In genomic region chr21:39349211-39350093, GRCh38 we compare ENCODE assay signal across 8 cellular contexts. TPM values are rescaled to one million over a fixed set of nuclear protein-coding genes. Genes with fewer than 3 reads are reported as not detected.
A peak's percentile ranks its signal among the peaks of the same experiment; 100 is the strongest.
DNase-seq lines count a peak whose midpoint lies in the region; ATAC-seq, FAIRE-seq and TF ChIP-seq lines count a peak whose summit lies in the region.

No MANE protein-coding gene starts in this region.

- H3K27me3 ChIP-seq in OCI-LY1 (ENCODE audit: insufficient read depth, low read length) (no peaks in the 10 kb centered on the region), mononuclear cell (ENCODE audit: insufficient read depth, low read length) (no peaks in the 10 kb centered on the region)

- peak overlapping the region; percentile 74 for H3K4me3 ChIP-seq in OCI-LY1 (ENCODE audit: low read depth, low read length, poor library complexity, severe bottlenecking)
- peak overlapping the region; percentile 70 for H3K4me3 ChIP-seq in epithelial cell of esophagus (ENCODE audit: low read length)
- peak overlapping the region; percentile 53 for H3K4me3 ChIP-seq in mononuclear cell (ENCODE audit: low read length)

- ATAC-seq in GM21526 (IDR thresholded peaks at IDR 0.05; ENCODE audit: low FRiP score, unreplicated experiment): peak; percentile 81

- H3K4me1 ChIP-seq in OCI-LY1 (ENCODE audit: insufficient read depth, low read length, severe bottlenecking): peaks cover 44% of the 10 kb centered on the region
- H3K4me1 ChIP-seq in mononuclear cell (ENCODE audit: insufficient read depth, low read length): peaks cover 26% of the 10 kb centered on the region

- no peak for FAIRE-seq in D721Med (lab: Jason Lieb, UNC)

- peaks cover 39% of the 10 kb centered on the region for H3K36me3 ChIP-seq in OCI-LY1 (ENCODE audit: insufficient read depth, low read length)

- H3K9me2 ChIP-seq in OCI-LY1 (ENCODE audit: low read depth, low read length): no peaks in the 10 kb centered on the region

- peak overlapping the region; percentile 78 for H3K4me2 ChIP-seq in OCI-LY1 (ENCODE audit: low read length)

- H3F3A ChIP-seq in OCI-LY1 (ENCODE audit: insufficient read depth, low read length): no peaks in the 10 kb centered on the region

- no peak overlapping the region; the same call in 1 of the 2 replicates for H2AFZ ChIP-seq in OCI-LY1 (ENCODE audit: low read length)

- peak overlapping the region; percentile 86 for H3K9ac ChIP-seq in OCI-LY1 (ENCODE audit: low read length)

- peaks cover 29% of the 10 kb centered on the region for H3K79me2 ChIP-seq in OCI-LY1 (ENCODE audit: insufficient read depth, low read length)

- H3K9me3 ChIP-seq in OCI-LY1 (ENCODE audit: low read length) (no peaks in the 10 kb centered on the region), mononuclear cell (ENCODE audit: low read depth, low read length) (no peaks in the 10 kb centered on the region)

- peak overlapping the region; percentile 80 for H3K27ac ChIP-seq in OCI-LY1 (ENCODE audit: low read depth, low read length, poor library complexity, severe bottlenecking)

- DNase-seq in D721Med (ENCODE audit: insufficient read length, low spot score) (peak; percentile 81), HuH-7 (ENCODE audit: low spot score) (peak; percentile 86), activated T-cell treated with anti-CD3 and anti-CD28 coated beads for 1 hour (ENCODE audit: low read depth) (peak; percentile 95), epithelial cell of esophagus (ENCODE audit: low read depth) (peak; percentile 97)
- DNase-seq in stimulated activated CD8-positive, alpha-beta memory T cell treated with anti-CD3 and anti-CD28 coated beads, Interleukin-2, amount 100 ng/mL, for 48 hours (ENCODE audit: low read depth in 2 of 2): peak; percentile 97 to 98

- peaks cover 6% of the 10 kb centered on the region; the same call in 1 of the 2 replicates for H4K20me1 ChIP-seq in OCI-LY1 (ENCODE audit: insufficient read depth, low read length)

- TF ChIP-seq CTCF in D721Med (IDR thresholded peaks at IDR 0.05; ENCODE audit: insufficient read depth, missing control alignments) (no peak), OCI-LY1 (IDR thresholded peaks at IDR 0.05; ENCODE audit: low read length) (no peak), epithelial cell of esophagus (IDR thresholded peaks at IDR 0.05; ENCODE audit: insufficient read depth, low read depth, low read length, missing control alignments) (no peak)

RNA-seq across cellular contexts. Expression of gene HMGN1, which starts 0.6 kb away (rescaled TPM):
- 162 TPM for total RNA-seq in mononuclear cell

RNA-seq across cellular contexts. Expression of gene BRWD1, which starts 36.0 kb away (rescaled TPM):
- total RNA-seq in mononuclear cell: 188 TPM

Comparison
In these comparisons a context has a peak if more than half of its experiments do, and no peak if none do; other contexts are left out.
1. Peak in every context shown above with its lines: DNase-seq, ATAC-seq, H3K4me3 ChIP-seq and H3K27ac ChIP-seq.